Comparison of ENCODE assay signal across 10 cellular contexts in genomic region chr5:141525659-141526058, GRCh38. TPM values are rescaled to one million over a fixed set of nuclear protein-coding genes. Genes with fewer than 3 reads are reported as not detected.
A peak's percentile ranks its signal among the peaks of the same experiment; 100 is the strongest.
DNase-seq lines count a peak whose midpoint lies in the region; ATAC-seq and TF ChIP-seq lines count a peak whose summit lies in the region.
"Had no signal": no experiment of that assay in that cellular context is flagged by ENCODE, and none has a peak within 500 bp of the region (broad histone marks: within the 10 kb centered on the region; RNA-seq: fewer than 3 reads in every experiment).

No MANE protein-coding gene starts in this region.

- ATAC-seq in activated naive CD4-positive, alpha-beta T cell treated with anti-CD3 and anti-CD28 coated beads, Interleukin-2, amount 50 U/mL, for 72 hours = no peak

- H3K27ac ChIP-seq in dorsolateral prefrontal cortex (peak overlapping the region in 48 of 59 donors; percentile 8 to 96 (median 79)), mucosa of rectum (ENCODE audit: low read depth in 2 of 2, low read length in 2 of 2) (peak overlapping the region; percentile 16 to 22), tibial artery (peak overlapping the region; percentile 59 to 61)

- CTCF ChIA-PET in activated naive CD4-positive, alpha-beta T cell treated with anti-CD3 and anti-CD28 coated beads for 36 hours (lab: Charles Lee) = interaction anchor here (1.1 to 7.5 kb wide), 7 partner anchors 12 to 205 kb away, joined by 3 to 96 read pairs (median 8); partner anchors contain the start of genes PCDHGA11, PCDHGA12, PCDHGC3 and TAF7

- no peaks in the 10 kb centered on the region for H3K9me3 ChIP-seq in mucosa of rectum (ENCODE audit: control insufficient read depth in 2 of 2, low read length in 2 of 2)
- no peaks in the 10 kb centered on the region for H3K9me3 ChIP-seq in tibial artery

- H3K4me3 ChIP-seq in dorsolateral prefrontal cortex (peak overlapping the region in 2 of 59 donors; percentile 40), mucosa of rectum (ENCODE audit: low read length in 2 of 2) (no peak overlapping the region), tibial artery (no peak overlapping the region)

- no peaks in the 10 kb centered on the region for H3K9me3 Mint-ChIP-seq in activated naive CD4-positive, alpha-beta T cell treated with anti-CD3 and anti-CD28 coated beads, Interleukin-2, amount 50 U/mL, for 72 hours
- no peaks in the 10 kb centered on the region for H3K9me3 Mint-ChIP-seq in activated naive CD4-positive, alpha-beta T cell treated with anti-CD3 and anti-CD28 coated beads for 36 hours
- H3K9me3 Mint-ChIP-seq: activated CD4-positive, alpha-beta memory T cell treated with anti-CD3 and anti-CD28 coated beads for 36 hours had no signal

- H3K27me3 Mint-ChIP-seq in activated naive CD4-positive, alpha-beta T cell treated with anti-CD3 and anti-CD28 coated beads for 36 hours (ENCODE audit: low read depth) = no peaks in the 10 kb centered on the region
- H3K27me3 Mint-ChIP-seq: activated CD4-positive, alpha-beta memory T cell treated with anti-CD3 and anti-CD28 coated beads for 36 hours had no signal

- H3K27me3 ChIP-seq in dorsolateral prefrontal cortex (peaks cover 0 to 9% (median 0%) of the 10 kb centered on the region in 45 donors), mucosa of rectum (ENCODE audit: control insufficient read depth in 2 of 2, insufficient read depth in 2 of 2, low read length in 2 of 2) (no peaks in the 10 kb centered on the region), tibial artery (no peaks in the 10 kb centered on the region)

- no peak overlapping the region for H3K4me3 Mint-ChIP-seq in activated naive CD4-positive, alpha-beta T cell treated with anti-CD3 and anti-CD28 coated beads for 36 hours
- H3K4me3 Mint-ChIP-seq: activated CD4-positive, alpha-beta memory T cell treated with anti-CD3 and anti-CD28 coated beads for 36 hours had no signal

- intact Hi-C loops in activated naive CD4-positive, alpha-beta T cell treated with anti-CD3 and anti-CD28 coated beads for 36 hours (cut with micrococcal nuclease) = loop anchor here (2.0 to 10.0 kb wide), 2 partner anchors 51 to 441 kb away; partner anchors contain the start of gene PCDHGC3
- intact Hi-C loops in dorsolateral prefrontal cortex (cut with DNase I) = loop anchor here (2.0 to 10.0 kb wide), 3 partner anchors 31 to 111 kb away; partner anchors contain the start of genes PCDHGA10 (in 1 of the 2) and PCDHGB7 (in 1 of the 2)
- intact Hi-C loops in tibial artery (cut with DNase I; ENCODE audit: low total_unique reads) = loop anchor here (2.0 kb wide), 1 partner anchor 51 kb away; the partner anchor contains the start of gene PCDHGC3

- peak overlapping the region; percentile 12 to 83 for H3K27ac Mint-ChIP-seq in activated naive CD4-positive, alpha-beta T cell treated with anti-CD3 and anti-CD28 coated beads, Interleukin-2, amount 50 U/mL, for 72 hours
- no peak overlapping the region for H3K27ac Mint-ChIP-seq in activated naive CD4-positive, alpha-beta T cell treated with anti-CD3 and anti-CD28 coated beads for 36 hours

- H3K9ac ChIP-seq in mucosa of rectum (ENCODE audit: low read depth in 1 of 2, low read length in 2 of 2) = no peak overlapping the region

- DNase-seq in activated naive CD4-positive, alpha-beta T cell treated with anti-CD3 and anti-CD28 coated beads, Interleukin-2, amount 50 U/mL, for 72 hours (ENCODE audit: low spot score in 2 of 2) = no peak
- no peak for DNase-seq in activated naive CD4-positive, alpha-beta T cell treated with anti-CD3 and anti-CD28 coated beads for 36 hours
- DNase-seq in dorsolateral prefrontal cortex (no peak), tibial artery (no peak), OCI-M1 (lab: John Stamatoyannopoulos, UW) (no peak), NCI-H1694 treated with DMSO at 0.1 percent for 48 hours (lab: John Stamatoyannopoulos, UW) (no peak)
- no peak for DNase-seq in stimulated activated CD4-positive, alpha-beta T cell treated with anti-CD3 and anti-CD28 coated beads, Interleukin-1b, Interleukin-23, amount 100 ng/mL, for 48 hours
- DNase-seq: activated CD4-positive, alpha-beta memory T cell treated with anti-CD3 and anti-CD28 coated beads for 36 hours had no signal

- peaks cover 30 to 56% of the 10 kb centered on the region in 2 donors for H3K36me3 ChIP-seq in mucosa of rectum (ENCODE audit: control insufficient read depth in 2 of 2, insufficient read depth in 2 of 2, low read length in 2 of 2)
- H3K36me3 ChIP-seq in tibial artery = peaks cover 28 to 42% (median 38%) of the 10 kb centered on the region in 3 donors

- H3K4me1 Mint-ChIP-seq in activated naive CD4-positive, alpha-beta T cell treated with anti-CD3 and anti-CD28 coated beads for 36 hours (ENCODE audit: low read depth) = peaks cover 30% of the 10 kb centered on the region

- peaks cover 21 to 25% of the 10 kb centered on the region in 2 donors for H3K4me1 ChIP-seq in mucosa of rectum (ENCODE audit: control insufficient read depth in 2 of 2, insufficient read depth in 2 of 2, low read length in 2 of 2)
- peaks cover 0 to 50% (median 9%) of the 10 kb centered on the region in 4 donors for H3K4me1 ChIP-seq in tibial artery

- TF ChIP-seq CTCF in dorsolateral prefrontal cortex (IDR thresholded peaks at IDR 0.05 in 54 of 56, conservative IDR thresholded peaks at IDR 0.05 in 2 of 56; ENCODE audit: low read depth in 1 of 56, partially characterized antibody in 56 of 56) = no peak
- TF ChIP-seq CTCF in tibial artery (IDR thresholded peaks at IDR 0.05) = no peak

- peaks cover 22 to 23% of the 10 kb centered on the region in 2 donors for H3K36me3 Mint-ChIP-seq in activated naive CD4-positive, alpha-beta T cell treated with anti-CD3 and anti-CD28 coated beads, Interleukin-2, amount 50 U/mL, for 72 hours
- H3K36me3 Mint-ChIP-seq in activated naive CD4-positive, alpha-beta T cell treated with anti-CD3 and anti-CD28 coated beads for 36 hours (ENCODE audit: low read depth) = peaks cover 49% of the 10 kb centered on the region

RNA-seq across cellular contexts. Expression of gene PCDHGC5, which starts 36.8 kb away (rescaled TPM):
- total RNA-seq in activated naive CD4-positive, alpha-beta T cell treated with anti-CD3 and anti-CD28 coated beads, Interleukin-2, amount 50 U/mL, for 72 hours = not detected
- total RNA-seq in activated naive CD4-positive, alpha-beta T cell treated with anti-CD3 and anti-CD28 coated beads for 36 hours = not detected
- 10 to 100 TPM; 21.8 to 82.1 (median 50.7) TPM for total RNA-seq in dorsolateral prefrontal cortex
- total RNA-seq: activated CD4-positive, alpha-beta memory T cell treated with anti-CD3 and anti-CD28 coated beads for 36 hours had no signal

RNA-seq across cellular contexts. Expression of gene PCDHGC4, which starts 40.8 kb away (rescaled TPM):
- total RNA-seq in activated naive CD4-positive, alpha-beta T cell treated with anti-CD3 and anti-CD28 coated beads, Interleukin-2, amount 50 U/mL, for 72 hours = not detected
- not detected for total RNA-seq in activated naive CD4-positive, alpha-beta T cell treated with anti-CD3 and anti-CD28 coated beads for 36 hours
- 10 to 100 TPM in 118 of 120 experiments, 1 to 10 TPM in 2; 9.0 to 35.3 (median 19.4) TPM for total RNA-seq in dorsolateral prefrontal cortex
- total RNA-seq: activated CD4-positive, alpha-beta memory T cell treated with anti-CD3 and anti-CD28 coated beads for 36 hours; SK-MEL-5 had no signal

RNA-seq across cellular contexts. Expression of gene PCDHGC3, which starts 49.9 kb away (rescaled TPM):
- under 1 TPM in 1 of 2 donors, not detected in 1; 0.19 TPM for total RNA-seq in activated naive CD4-positive, alpha-beta T cell treated with anti-CD3 and anti-CD28 coated beads, Interleukin-2, amount 50 U/mL, for 72 hours
- under 1 TPM; 0.12 to 0.17 TPM for total RNA-seq in activated naive CD4-positive, alpha-beta T cell treated with anti-CD3 and anti-CD28 coated beads for 36 hours
- total RNA-seq in dorsolateral prefrontal cortex = 100 to 1,000 TPM in 119 of 120 experiments, 10 to 100 TPM in 1; 96.7 to 415 (median 161) TPM
- total RNA-seq: activated CD4-positive, alpha-beta memory T cell treated with anti-CD3 and anti-CD28 coated beads for 36 hours had no signal

Comparison
In these comparisons a context has a peak if more than half of its experiments do, and no peak if none do; other contexts are left out.
1. H3K27ac ChIP-seq: peak in every context shown above with its lines; median percentile 79 in dorsolateral prefrontal cortex; 60 in tibial artery; 19 in mucosa of rectum.
2. RNA of gene PCDHGC5, which starts 36.8 kb away (total RNA-seq): 21.8 to 82.1 TPM in dorsolateral prefrontal cortex; not detected in activated naive CD4-positive, alpha-beta T cell treated with anti-CD3 and anti-CD28 coated beads, Interleukin-2, amount 50 U/mL, for 72 hours and not detected in activated naive CD4-positive, alpha-beta T cell treated with anti-CD3 and anti-CD28 coated beads for 36 hours; every median in the first group is over 10 times any median in the second.
3. RNA of gene PCDHGC4, which starts 40.8 kb away (total RNA-seq): 9.0 to 35.3 TPM in dorsolateral prefrontal cortex; not detected in activated naive CD4-positive, alpha-beta T cell treated with anti-CD3 and anti-CD28 coated beads, Interleukin-2, amount 50 U/mL, for 72 hours and not detected in activated naive CD4-positive, alpha-beta T cell treated with anti-CD3 and anti-CD28 coated beads for 36 hours; every median in the first group is over 4 times any median in the second.
4. RNA of gene PCDHGC3, which starts 49.9 kb away (total RNA-seq): 96.7 to 415 TPM in dorsolateral prefrontal cortex; 0.19 TPM in activated naive CD4-positive, alpha-beta T cell treated with anti-CD3 and anti-CD28 coated beads, Interleukin-2, amount 50 U/mL, for 72 hours and 0.12 to 0.17 TPM in activated naive CD4-positive, alpha-beta T cell treated with anti-CD3 and anti-CD28 coated beads for 36 hours; every median in the first group is over 10 times any median in the second.